8 cellular contexts compared by ENCODE assay signal in genomic region chr20:1399678-1400366, GRCh38. TPM values are rescaled to one million over a fixed set of nuclear protein-coding genes. Genes with fewer than 3 reads are reported as not detected.
DNase-seq lines count a peak whose midpoint lies in the region; ATAC-seq, FAIRE-seq and TF ChIP-seq lines count a peak whose summit lies in the region.
"Not testable (repeated sequence)": the region's sequence is repeated elsewhere in the genome, so short reads cannot be mapped to it uniquely, and the experiment has no call there.

No MANE protein-coding gene starts in this region.

- H3K27me3 ChIP-seq in pancreas: not testable (repeated sequence)

- intact Hi-C loops in pancreas (cut with DNase I): not testable (repeated sequence)

- not testable (repeated sequence) for H3K4me1 ChIP-seq in A549, pancreas

- ATAC-seq in A549, pancreas: not testable (repeated sequence)

- in situ Hi-C loops in SK-MEL-5 (cut with HindIII; ENCODE audit: low pct_unique_long_range_greater_than_20kb, low sequenced_read_pairs): loop anchor here (10.0 kb wide), 1 partner anchor 45 kb away; no protein-coding TSS in a partner anchor

- not testable (repeated sequence) for H3K27ac ChIP-seq in A549, pancreas

- CTCF ChIA-PET in A549 (lab: Yijun Ruan, JAX): interaction anchor here (0.6 to 1.7 kb wide), 11 partner anchors 8 to 172 kb away, joined by 3 to 6 read pairs (median 3); no protein-coding TSS in a partner anchor

- not testable (repeated sequence) for H3K4me3 ChIP-seq in A549; choroid plexus epithelial cell (ENCODE audit: low read depth, low read length); pancreas

- not testable (repeated sequence) for H3K9me3 ChIP-seq in A549, pancreas

- TF ChIP-seq RAD21 in A549 (conservative IDR thresholded peaks at IDR 0.05 in 1 of 2, IDR thresholded peaks at IDR 0.05 in 1 of 2): not testable (repeated sequence)

- not testable (repeated sequence) for DNase-seq in A549 (ENCODE audit: low read depth in 1 of 2, low spot score in 1 of 2); pancreas
- DNase-seq in GM04503 (ENCODE audit: low read depth) (peak; percentile 57), NCI-H1105 (lab: John Stamatoyannopoulos, UW) (peak; percentile 17), NCI-H748 (lab: John Stamatoyannopoulos, UW; ENCODE audit: unreplicated experiment) (peak; percentile 99), SK-MEL-5 (ENCODE audit: low read depth, low spot score) (peak; percentile 41), choroid plexus epithelial cell (ENCODE audit: low read depth) (peak; percentile 57), iris pigment epithelial cell (ENCODE audit: low read depth) (peak; percentile 64)

- TF ChIP-seq EP300 in A549 (IDR thresholded peaks at IDR 0.05): not testable (repeated sequence)

- H3K4me2 ChIP-seq in A549: peak overlapping the region; percentile 31; the same call in 1 of the 3 replicates

- not testable (repeated sequence) for FAIRE-seq in A549 (lab: Jason Lieb, UNC)
- peak; percentile 23 for FAIRE-seq in pancreas (lab: Jason Lieb, UNC)

- not testable (repeated sequence) for TF ChIP-seq POLR2A in A549 (IDR thresholded peaks at IDR 0.05; ENCODE audit: low read length)

- 47% methylated on average over 8 of the region's 8 CpGs for WGBS in A549 (ENCODE audit: missing lambda C conversion rate)
- 40 to 43% methylated on average over 8 of the region's 8 CpGs for WGBS in pancreas, 2 donors

- POLR2A ChIA-PET in A549 (lab: Yijun Ruan, JAX): not testable (repeated sequence)

- TF ChIP-seq CTCF in A549 (IDR thresholded peaks at IDR 0.05); choroid plexus epithelial cell (conservative IDR thresholded peaks at IDR 0.05; ENCODE audit: low read depth, low read length); pancreas (IDR thresholded peaks at IDR 0.05): not testable (repeated sequence)

- not testable (repeated sequence) for H3K36me3 ChIP-seq in pancreas

RNA-seq across cellular contexts. Expression of gene FKBP1A, which starts 7.0 kb away (rescaled TPM):
- polyA plus RNA-seq in A549 (2011; rRNA removed) (535 and 848 TPM in 2 replicates), A549 (2017; fragmentation: RNase III; extraction: RNeasy Plus Mini Kit Qiagen cat#74134 plus additional on column Dnase treatment) (375 to 385 TPM (median 377 TPM) in 3 replicates), pancreas (10 to 100 TPM; 62.1 to 86.7 TPM)
- 405 and 481 TPM in 2 replicates for polyA plus RNA-seq in A549 (2012; cell fraction: cytosol; rRNA removed)
- polyA plus RNA-seq in A549 (2012; cell fraction: nucleus; rRNA removed): 108 and 284 TPM in 2 replicates
- 309 and 380 TPM in 2 replicates for polyA minus RNA-seq in A549 (2011; rRNA and poly(A)+ RNA removed)
- 219 and 227 TPM in 2 replicates for total RNA-seq in SK-MEL-5 (2014; rRNA removed; shearing (Covaris generic))
- polyA plus RNA-seq in SK-MEL-5 (2015; cell fraction: cytosol; rRNA removed): 1,255 and 1,259 TPM in 2 replicates
- 193 and 209 TPM in 2 replicates for polyA plus RNA-seq in SK-MEL-5 (2015; cell fraction: nucleus; rRNA removed)
- total RNA-seq in pancreas: 100 to 1,000 TPM in 1 of 6 donors, 10 to 100 TPM in 5; 40.2 to 104 (median 67.3) TPM
